ENCODE assay signal across 16 cellular contexts in the genomic region with DNA sequence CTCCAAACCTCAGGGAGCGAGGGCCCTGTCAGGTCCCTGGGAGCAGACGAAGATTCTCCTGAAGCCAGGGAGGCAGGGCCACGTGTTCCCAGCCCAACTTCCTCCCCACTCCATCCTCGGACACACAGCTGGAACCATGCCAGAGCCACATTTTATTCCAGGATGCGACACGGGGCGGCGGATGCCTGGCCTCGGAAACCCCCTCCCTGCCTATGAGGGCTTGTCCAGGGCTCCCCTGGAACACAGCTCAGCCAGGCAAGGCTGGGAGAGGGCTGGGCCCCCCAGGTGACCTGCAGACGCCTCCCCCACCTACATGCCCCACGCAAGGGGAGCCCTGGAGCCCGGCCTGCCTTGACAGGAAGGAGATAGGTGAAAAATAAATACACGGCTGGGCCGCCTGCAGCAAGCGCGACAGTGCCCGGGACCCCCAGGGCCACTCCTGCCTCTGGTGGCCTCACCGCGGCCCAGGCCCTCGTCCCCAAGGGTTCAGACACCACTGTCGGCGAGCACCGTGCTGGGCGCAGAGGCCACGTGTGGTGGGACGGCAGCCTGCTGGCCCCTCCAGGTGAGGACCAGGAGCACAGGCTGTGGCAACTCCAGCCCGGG. TPM values are rescaled to one million over a fixed set of nuclear protein-coding genes. Genes with fewer than 3 reads are reported as not detected.
DNase-seq lines count a peak whose midpoint lies in the region; ATAC-seq and TF ChIP-seq lines count a peak whose summit lies in the region.
"Had no signal": no experiment of that assay in that cellular context is flagged by ENCODE, and none has a peak within 500 bp of the region (broad histone marks: within the 10 kb centered on the region; RNA-seq: fewer than 3 reads in every experiment).

No MANE protein-coding gene starts in this region.

- no peak for TF ChIP-seq POLR2A in esophagus muscularis mucosa (IDR thresholded peaks at IDR 0.05; ENCODE audit: low read depth)

- H3K4me3 ChIP-seq in esophagus muscularis mucosa (no peak overlapping the region), mucosa of descending colon (no peak overlapping the region)
- H3K4me3 ChIP-seq: BLaER1 treated with 17β-estradiol and CSF1 and Interleukin-3, amounts not matched to agents 10 nM and 100 nM; gastrocnemius medialis; ovary had no signal

- H3K4me1 ChIP-seq in esophagus muscularis mucosa (peaks cover 7 to 30% (median 27%) of the 10 kb centered on the region in 4 donors), mucosa of descending colon (ENCODE audit: low read depth) (peaks cover 6% of the 10 kb centered on the region)
- H3K4me1 ChIP-seq: gastrocnemius medialis had no signal

- peaks cover 18% of the 10 kb centered on the region for H3K4me1 Mint-ChIP-seq in Calu3 (ENCODE audit: low read depth, unreplicated experiment)
- H3K4me1 Mint-ChIP-seq: activated naive CD8-positive, alpha-beta T cell treated with anti-CD3 and anti-CD28 coated beads, Interleukin-2, amount 10 ng/mL, durations not matched to agents 7 days and 5 days; stimulated activated naive CD8-positive, alpha-beta T cell treated with anti-CD3 and anti-CD28 coated beads, Interleukin-15, amount 100 ng/mL, for 72 hours had no signal

- peaks cover 35 to 79% (median 61%) of the 10 kb centered on the region in 4 donors for H3K36me3 ChIP-seq in esophagus muscularis mucosa
- peaks cover 22% of the 10 kb centered on the region for H3K36me3 ChIP-seq in mucosa of descending colon (ENCODE audit: low read depth)
- H3K36me3 ChIP-seq: ovary had no signal

- no peaks in the 10 kb centered on the region for H3K9me3 ChIP-seq in esophagus muscularis mucosa
- no peaks in the 10 kb centered on the region for H3K9me3 ChIP-seq in mucosa of descending colon
- H3K9me3 ChIP-seq: BLaER1 treated with 17β-estradiol and CSF1 and Interleukin-3, amounts not matched to agents 10 nM and 100 nM; gastrocnemius medialis; ovary had no signal

- no peak overlapping the region for H3K4me3 Mint-ChIP-seq in Calu3 (ENCODE audit: low read depth, unreplicated experiment)
- H3K4me3 Mint-ChIP-seq: activated naive CD8-positive, alpha-beta T cell treated with anti-CD3 and anti-CD28 coated beads, Interleukin-2, amount 10 ng/mL, durations not matched to agents 7 days and 5 days; activated T-cell treated with anti-CD3 and anti-CD28 coated beads, Interleukin-2, amount 50 U/mL, for 24 hours; stimulated activated naive CD8-positive, alpha-beta T cell treated with anti-CD3 and anti-CD28 coated beads, Interleukin-15, amount 100 ng/mL, for 72 hours had no signal

- TF ChIP-seq CTCF in Calu3 (IDR thresholded peaks at IDR 0.05; ENCODE audit: unreplicated experiment) (no peak), esophagus muscularis mucosa (IDR thresholded peaks at IDR 0.05) (no peak), mucosa of descending colon (IDR thresholded peaks at IDR 0.05) (no peak)

- CTCF ChIA-PET in Calu3 (lab: Charles Lee) = interaction anchor here (1.1 kb wide), 1 partner anchor 16 kb away, joined by 3 read pairs; no protein-coding TSS in a partner anchor

- intact Hi-C loops in Calu3 (cut with micrococcal nuclease; ENCODE audit: unreplicated experiment) (no loop called here), esophagus muscularis mucosa (cut with DNase I) (no loop called here), mucosa of descending colon (cut with DNase I, micrococcal nuclease) (no loop called here)

- H3K9me3 Mint-ChIP-seq in Calu3 (ENCODE audit: low read depth, unreplicated experiment) = no peaks in the 10 kb centered on the region
- H3K9me3 Mint-ChIP-seq: activated naive CD8-positive, alpha-beta T cell treated with anti-CD3 and anti-CD28 coated beads, Interleukin-2, amount 10 ng/mL, durations not matched to agents 7 days and 5 days; activated T-cell treated with anti-CD3 and anti-CD28 coated beads, Interleukin-2, amount 50 U/mL, for 24 hours had no signal

- H3K27ac ChIP-seq in esophagus muscularis mucosa (replicated peaks in 1 of 4) = peak overlapping the region; percentile 24 to 51 (median 46)
- H3K27ac ChIP-seq: BLaER1 treated with 17β-estradiol and CSF1 and Interleukin-3, amounts not matched to agents 10 nM and 100 nM; gastrocnemius medialis; ovary had no signal

- DNase-seq in Calu3 = peak; percentile 47
- DNase-seq in esophagus muscularis mucosa (ENCODE audit: extremely low spot score) = no peak
- peak in 2 of 3 donors; percentile 52 to 55 for DNase-seq in mucosa of descending colon
- no peak for DNase-seq in HuH-7 (ENCODE audit: low spot score)
- DNase-seq in activated effector memory CD4-positive, alpha-beta T cell treated with anti-CD3 and anti-CD28 coated beads, Interleukin-2, amount 50 U/mL, for 16 hours = no peak
- DNase-seq: activated naive CD8-positive, alpha-beta T cell treated with anti-CD3 and anti-CD28 coated beads, Interleukin-2, amount 10 ng/mL, durations not matched to agents 7 days and 5 days; activated T-cell treated with anti-CD3 and anti-CD28 coated beads, Interleukin-2, amount 50 U/mL, for 24 hours; gastrocnemius medialis; NCI-H1930; stimulated activated naive CD8-positive, alpha-beta T cell treated with anti-CD3 and anti-CD28 coated beads, Interleukin-15, amount 100 ng/mL, for 72 hours; T-helper 9 cell had no signal

- TF ChIP-seq RAD21 in Ishikawa (IDR thresholded peaks at IDR 0.05; ENCODE audit: low read depth) = no peak

- WGBS in esophagus muscularis mucosa = 55% methylated on average over 4 of the region's 27 CpGs

- ATAC-seq in mucosa of descending colon (no peak), HG02642 (IDR thresholded peaks at IDR 0.05; ENCODE audit: poor library complexity, unreplicated experiment) (no peak), GM21526 (IDR thresholded peaks at IDR 0.05; ENCODE audit: low FRiP score, unreplicated experiment) (no peak)
- ATAC-seq: gastrocnemius medialis; stimulated activated naive CD8-positive, alpha-beta T cell treated with anti-CD3 and anti-CD28 coated beads, Interleukin-15, amount 100 ng/mL, for 72 hours had no signal

- no peak for TF ChIP-seq EP300 in Ishikawa (IDR thresholded peaks at IDR 0.05; ENCODE audit: borderline replicate concordance)
- no peak for TF ChIP-seq EP300 in esophagus muscularis mucosa (IDR thresholded peaks at IDR 0.05)

- H3K27me3 ChIP-seq in esophagus muscularis mucosa = no peaks in the 10 kb centered on the region
- H3K27me3 ChIP-seq: BLaER1 treated with 17β-estradiol and CSF1 and Interleukin-3, amounts not matched to agents 10 nM and 100 nM; ovary had no signal

- H3K27me3 Mint-ChIP-seq in Calu3 (ENCODE audit: unreplicated experiment) = no peaks in the 10 kb centered on the region
- H3K27me3 Mint-ChIP-seq: activated naive CD8-positive, alpha-beta T cell treated with anti-CD3 and anti-CD28 coated beads, Interleukin-2, amount 10 ng/mL, durations not matched to agents 7 days and 5 days; activated T-cell treated with anti-CD3 and anti-CD28 coated beads, Interleukin-2, amount 50 U/mL, for 24 hours; stimulated activated naive CD8-positive, alpha-beta T cell treated with anti-CD3 and anti-CD28 coated beads, Interleukin-15, amount 100 ng/mL, for 72 hours had no signal

- H3K36me3 Mint-ChIP-seq in Calu3 (ENCODE audit: insufficient read depth, unreplicated experiment) = peaks cover 98% of the 10 kb centered on the region

- no peak overlapping the region for H3K27ac Mint-ChIP-seq in Calu3 (ENCODE audit: unreplicated experiment)
- H3K27ac Mint-ChIP-seq: activated naive CD8-positive, alpha-beta T cell treated with anti-CD3 and anti-CD28 coated beads, Interleukin-2, amount 10 ng/mL, durations not matched to agents 7 days and 5 days; activated T-cell treated with anti-CD3 and anti-CD28 coated beads, Interleukin-2, amount 50 U/mL, for 24 hours; stimulated activated naive CD8-positive, alpha-beta T cell treated with anti-CD3 and anti-CD28 coated beads, Interleukin-15, amount 100 ng/mL, for 72 hours had no signal

- BruUV-seq in Calu3 (replicated peaks; lab: Mats Ljungman, UMichigan) = no TSS peak

TF ChIP-seq in Ishikawa, 13 proteins besides CTCF, POLR2A, EP300 and RAD21:
- no peak for TF ChIP-seq CREB1 (IDR thresholded peaks at IDR 0.05; ENCODE audit: low read depth)
- TF ChIP-seq, protein P1, sequence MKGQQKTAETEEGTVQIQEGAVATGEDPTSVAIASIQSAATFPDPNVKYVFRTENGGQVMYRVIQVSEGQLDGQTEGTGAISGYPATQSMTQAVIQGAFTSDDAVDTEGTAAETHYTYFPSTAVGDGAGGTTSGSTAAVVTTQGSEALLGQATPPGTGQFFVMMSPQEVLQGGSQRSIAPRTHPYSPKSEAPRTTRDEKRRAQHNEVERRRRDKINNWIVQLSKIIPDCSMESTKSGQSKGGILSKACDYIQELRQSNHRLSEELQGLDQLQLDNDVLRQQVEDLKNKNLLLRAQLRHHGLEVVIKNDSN (IDR thresholded peaks at IDR 0.05) = peak; percentile 45; the same call in 1 of the 2 replicates
- no peak for TF ChIP-seq CEBPB (IDR thresholded peaks at IDR 0.05)
- no peak for TF ChIP-seq TAF1 (IDR thresholded peaks at IDR 0.05; ENCODE audit: low read depth)
- TF ChIP-seq NFIC (IDR thresholded peaks at IDR 0.05) = peak; percentile 43
TF ChIP-seq in Ishikawa: peak in this region for 2.

RNA-seq across cellular contexts. Expression of gene GET4, which starts 21.5 kb away (rescaled TPM):
- total RNA-seq in Calu3 (2022) = 145 and 167 TPM in 2 replicates
- 10 to 100 TPM; 24.7 to 41.3 (median 35.2) TPM for total RNA-seq in esophagus muscularis mucosa
- 10 to 100 TPM; 36.9 to 48.8 (median 48.2) TPM for total RNA-seq in mucosa of descending colon

RNA-seq across cellular contexts. Expression of gene ADAP1, which starts 56.6 kb away (rescaled TPM):
- total RNA-seq in Calu3 (2022) (173 and 220 TPM in 2 replicates), esophagus muscularis mucosa (10 to 100 TPM; 41.9 to 94.2 (median 78.3) TPM), mucosa of descending colon (100 to 1,000 TPM in 1 of 3 donors, 10 to 100 TPM in 2; 80.7 to 153 (median 98.8) TPM)

Comparison
In these comparisons a context has a peak if more than half of its experiments do, and no peak if none do; other contexts are left out.
1. DNase-seq: peak in Calu3 (single experiment) and mucosa of descending colon (2 of 3); none in esophagus muscularis mucosa (single experiment), HuH-7 (single experiment) and activated effector memory CD4-positive, alpha-beta T cell treated with anti-CD3 and anti-CD28 coated beads, Interleukin-2, amount 50 U/mL, for 16 hours (single experiment).